Comparison of ENCODE assay signal across 38 cellular contexts in genomic region chr7:21758286-21758685, GRCh38.
"Had no signal": no experiment of that assay in that cellular context is flagged by ENCODE, and none has a peak within 500 bp of the region (broad histone marks: within the 10 kb centered on the region; RNA-seq: fewer than 3 reads in every experiment).

No MANE protein-coding gene starts in this region.

- H3K4me1 Mint-ChIP-seq: activated B cell treated with CpG ODN at 0.5 μM for 24 hours; activated CD4-positive, alpha-beta T cell treated with anti-CD3 and anti-CD28 coated beads, Interleukin-2, amount 10 ng/mL, durations not matched to agents 24 days and 14 days; activated naive CD8-positive, alpha-beta T cell treated with anti-CD3 and anti-CD28 coated beads for 36 hours; activated T-helper 17 cell treated with anti-CD3 and anti-CD28 coated beads, Interleukin-2, amount 50 U/mL, for 72 hours; central memory CD8-positive, alpha-beta T cell had no signal

- FAIRE-seq: astrocyte, TTC549 had no signal

- H3K36me3 ChIP-seq: adrenal gland, brain microvascular endothelial cell, breast epithelium had no signal

- ATAC-seq: activated CD8-positive, alpha-beta T cell treated with anti-CD3 and anti-CD28 coated beads for 36 hours; activated naive CD4-positive, alpha-beta T cell treated with anti-CD3 and anti-CD28 coated beads, Interleukin-2, amount 50 U/mL, for 72 hours; activated T-cell treated with anti-CD3 and anti-CD28 coated beads, Interleukin-2, amount 50 U/mL, for 4 hours; activated T-cell treated with anti-CD3 and anti-CD28 coated beads, Interleukin-2, amount 50 U/mL, for 72 hours; activated T-helper 17 cell treated with anti-CD3 and anti-CD28 coated beads, Interleukin-2, amount 50 U/mL, for 72 hours; body of pancreas had no signal

- DNase-seq: activated B cell treated with CpG ODN at 0.5 μM for 24 hours; activated CD4-positive, alpha-beta memory T cell treated with anti-CD3 and anti-CD28 coated beads for 36 hours; activated CD4-positive, alpha-beta T cell treated with anti-CD3 and anti-CD28 coated beads for 4 hours; activated CD4-positive, alpha-beta T cell treated with anti-CD3 and anti-CD28 coated beads, Interleukin-2, amount 10 ng/mL, durations not matched to agents 24 days and 14 days; activated CD4-positive, alpha-beta T cell treated with anti-CD3 and anti-CD28 coated beads, Interleukin-2, amount 50 U/mL, for 1 hour; activated CD4-positive, alpha-beta T cell treated with anti-CD3 and anti-CD28 coated beads, Interleukin-2, amount 50 U/mL, for 4 hours; activated CD4-positive, CD25-positive, alpha-beta regulatory T cell treated with anti-CD3 and anti-CD28 coated beads, Interleukin-2, amount 50 U/mL, for 72 hours; activated CD8-positive, alpha-beta memory T cell treated with anti-CD3 and anti-CD28 coated beads, Interleukin-2, amount 50 U/mL, for 4 hours; activated CD8-positive, alpha-beta T cell treated with anti-CD3 and anti-CD28 coated beads for 36 hours; activated effector memory CD4-positive, alpha-beta T cell treated with anti-CD3 and anti-CD28 coated beads, Interleukin-2, amount 50 U/mL, for 16 hours; activated gamma-delta T cell treated with Interleukin-2 at 50 U/mL for 16 hours; activated naive CD4-positive, alpha-beta T cell; activated naive CD4-positive, alpha-beta T cell treated with anti-CD3 and anti-CD28 coated beads for 36 hours; activated naive CD4-positive, alpha-beta T cell treated with anti-CD3 and anti-CD28 coated beads, Interleukin-2, amount 50 U/mL, for 16 hours; activated naive CD8-positive, alpha-beta T cell treated with anti-CD3 and anti-CD28 coated beads for 36 hours; activated T-cell treated with anti-CD3 and anti-CD28 coated beads for 4 hours; activated T-cell treated with anti-CD3 and anti-CD28 coated beads, Interleukin-2, amount 50 U/mL, for 1 hour; activated T-cell treated with anti-CD3 and anti-CD28 coated beads, Interleukin-2, amount 50 U/mL, for 4 hours; activated T-cell treated with anti-CD3 and anti-CD28 coated beads, Interleukin-2, amount 50 U/mL, for 72 hours; adrenal gland; amniotic stem cell; aorta; body of pancreas; brain microvascular endothelial cell; caudate nucleus; T-helper 1 cell; T-helper 2 cell; T-helper 9 cell had no signal

- H3K27ac ChIP-seq: adrenal gland, body of pancreas, brain microvascular endothelial cell, breast epithelium, VCaP had no signal

- H3K27ac Mint-ChIP-seq: activated B cell treated with CpG ODN at 0.5 μM for 24 hours; activated CD4-positive, alpha-beta memory T cell treated with anti-CD3 and anti-CD28 coated beads for 36 hours; activated CD4-positive, alpha-beta T cell treated with anti-CD3 and anti-CD28 coated beads, Interleukin-2, amount 10 ng/mL, durations not matched to agents 24 days and 14 days; activated CD8-positive, alpha-beta T cell treated with anti-CD3 and anti-CD28 coated beads for 36 hours; activated naive CD4-positive, alpha-beta T cell treated with anti-CD3 and anti-CD28 coated beads for 36 hours; activated naive CD4-positive, alpha-beta T cell treated with anti-CD3 and anti-CD28 coated beads, Interleukin-2, amount 50 U/mL, for 72 hours; activated naive CD8-positive, alpha-beta T cell treated with anti-CD3 and anti-CD28 coated beads for 36 hours; activated T-cell treated with anti-CD3 and anti-CD28 coated beads, Interleukin-2, amount 50 U/mL, for 72 hours; activated T-helper 1 cell treated with anti-CD3 and anti-CD28 coated beads, Interleukin-12 subunit alpha, Interleukin-12 subunit beta, Interleukin-2, Interleukin-4 antibody, amounts not matched to agents 30 ng/mL and 10 ng/mL and 1 ng/mL, durations not matched to agents 14 hours and 24 hours and 36 hours; activated T-helper 17 cell treated with anti-CD3 and anti-CD28 coated beads, Interleukin-2, amount 50 U/mL, for 72 hours; T-helper 1 cell treated with Interleukin-12 subunit alpha and Interleukin-12 subunit beta and Interleukin-4 antibody, amounts not matched to agents 30 μg/mL and 1 μg/mL, for 36 hours; T-helper 2 cell treated with Interferon-gamma antibody and Interleukin-4, amounts not matched to agents 5 μg/mL and 100 μg/mL, for 36 hours had no signal

- H3K4me3 ChIP-seq: adrenal gland, body of pancreas, breast epithelium had no signal

- H3K9me3 ChIP-seq: adrenal gland, body of pancreas, breast epithelium had no signal

- H3K4me1 ChIP-seq: adrenal gland, body of pancreas, breast epithelium had no signal

- H3K36me3 Mint-ChIP-seq: activated CD4-positive, alpha-beta memory T cell treated with anti-CD3 and anti-CD28 coated beads for 36 hours; activated naive CD4-positive, alpha-beta T cell treated with anti-CD3 and anti-CD28 coated beads, Interleukin-2, amount 50 U/mL, for 72 hours; activated naive CD8-positive, alpha-beta T cell treated with anti-CD3 and anti-CD28 coated beads for 36 hours had no signal

- H3K27me3 ChIP-seq: adrenal gland, body of pancreas, brain microvascular endothelial cell, breast epithelium had no signal

- H3K9me3 Mint-ChIP-seq: activated B cell treated with CpG ODN at 0.5 μM for 24 hours; activated CD4-positive, alpha-beta memory T cell treated with anti-CD3 and anti-CD28 coated beads for 36 hours; activated CD4-positive, alpha-beta T cell treated with anti-CD3 and anti-CD28 coated beads, Interleukin-2, amount 10 ng/mL, durations not matched to agents 24 days and 14 days; activated CD8-positive, alpha-beta T cell treated with anti-CD3 and anti-CD28 coated beads for 36 hours; activated naive CD4-positive, alpha-beta T cell treated with anti-CD3 and anti-CD28 coated beads for 36 hours; activated naive CD4-positive, alpha-beta T cell treated with anti-CD3 and anti-CD28 coated beads, Interleukin-2, amount 50 U/mL, for 72 hours; activated naive CD8-positive, alpha-beta T cell treated with anti-CD3 and anti-CD28 coated beads for 36 hours; activated T-cell treated with anti-CD3 and anti-CD28 coated beads, Interleukin-2, amount 50 U/mL, for 4 hours; activated T-cell treated with anti-CD3 and anti-CD28 coated beads, Interleukin-2, amount 50 U/mL, for 72 hours; activated T-helper 1 cell treated with anti-CD3 and anti-CD28 coated beads, Interleukin-12 subunit alpha, Interleukin-12 subunit beta, Interleukin-2, Interleukin-4 antibody, amounts not matched to agents 30 ng/mL and 10 ng/mL and 1 ng/mL, durations not matched to agents 14 hours and 24 hours and 36 hours; activated T-helper 17 cell treated with anti-CD3 and anti-CD28 coated beads, Interleukin-2, amount 50 U/mL, for 72 hours; central memory CD8-positive, alpha-beta T cell; T-helper 1 cell treated with Interleukin-12 subunit alpha and Interleukin-12 subunit beta and Interleukin-4 antibody, amounts not matched to agents 30 μg/mL and 1 μg/mL, for 36 hours; T-helper 2 cell treated with Interferon-gamma antibody and Interleukin-4, amounts not matched to agents 5 μg/mL and 100 μg/mL, for 36 hours had no signal

- H3K4me3 Mint-ChIP-seq: activated B cell treated with CpG ODN at 0.5 μM for 24 hours; activated CD4-positive, alpha-beta memory T cell treated with anti-CD3 and anti-CD28 coated beads for 36 hours; activated CD4-positive, alpha-beta T cell treated with anti-CD3 and anti-CD28 coated beads, Interleukin-2, amount 10 ng/mL, durations not matched to agents 24 days and 14 days; activated CD8-positive, alpha-beta T cell treated with anti-CD3 and anti-CD28 coated beads for 36 hours; activated naive CD4-positive, alpha-beta T cell treated with anti-CD3 and anti-CD28 coated beads for 36 hours; activated naive CD8-positive, alpha-beta T cell treated with anti-CD3 and anti-CD28 coated beads for 36 hours; activated T-cell treated with anti-CD3 and anti-CD28 coated beads, Interleukin-2, amount 50 U/mL, for 4 hours; activated T-cell treated with anti-CD3 and anti-CD28 coated beads, Interleukin-2, amount 50 U/mL, for 72 hours; activated T-helper 1 cell treated with anti-CD3 and anti-CD28 coated beads, Interleukin-12 subunit alpha, Interleukin-12 subunit beta, Interleukin-2, Interleukin-4 antibody, amounts not matched to agents 30 ng/mL and 10 ng/mL and 1 ng/mL, durations not matched to agents 14 hours and 24 hours and 36 hours; activated T-helper 17 cell treated with anti-CD3 and anti-CD28 coated beads, Interleukin-2, amount 50 U/mL, for 72 hours; central memory CD8-positive, alpha-beta T cell; T-helper 1 cell treated with Interleukin-12 subunit alpha and Interleukin-12 subunit beta and Interleukin-4 antibody, amounts not matched to agents 30 μg/mL and 1 μg/mL, for 36 hours; T-helper 2 cell treated with Interferon-gamma antibody and Interleukin-4, amounts not matched to agents 5 μg/mL and 100 μg/mL, for 36 hours had no signal
